12 cellular contexts compared by ENCODE assay signal in the genomic region with DNA sequence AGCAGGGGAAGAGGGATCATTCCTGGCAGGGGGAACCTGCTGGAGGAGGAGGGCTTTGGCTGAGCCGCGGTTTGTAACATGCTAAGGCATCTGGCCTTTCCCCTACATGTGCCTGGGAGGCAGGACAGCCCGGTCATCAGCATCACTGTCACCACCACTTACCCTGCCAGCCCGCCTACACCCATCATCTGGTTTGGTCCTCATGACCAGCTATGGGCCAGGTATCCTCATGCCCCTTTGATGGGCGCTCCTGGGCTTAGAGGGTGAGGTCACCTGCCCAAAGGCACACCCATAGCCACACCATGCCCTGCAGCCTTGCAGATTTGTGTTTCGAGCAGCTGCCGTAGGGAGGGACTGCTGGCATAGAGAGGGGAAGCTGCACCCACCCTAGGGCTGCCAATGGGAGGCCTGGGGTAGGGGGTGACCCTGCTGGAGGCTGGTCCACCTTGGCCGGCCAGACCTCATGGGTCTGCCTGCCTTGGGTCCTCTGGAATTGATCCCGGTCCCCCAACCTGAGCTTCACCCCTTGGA. TPM values are rescaled to one million over a fixed set of nuclear protein-coding genes. Genes with fewer than 3 reads are reported as not detected.
A peak's percentile ranks its signal among the peaks of the same experiment; 100 is the strongest.
DNase-seq lines count a peak whose midpoint lies in the region; ATAC-seq, FAIRE-seq and TF ChIP-seq lines count a peak whose summit lies in the region.
"Had no signal": no experiment of that assay in that cellular context is flagged by ENCODE, and none has a peak within 500 bp of the region (broad histone marks: within the 10 kb centered on the region; RNA-seq: fewer than 3 reads in every experiment).

No MANE protein-coding gene starts in this region.

- H3K4me1 Mint-ChIP-seq in T-helper 17 cell: peaks cover 5% of the 10 kb centered on the region
- H3K4me1 Mint-ChIP-seq: activated CD4-positive, alpha-beta T cell treated with anti-CD3 and anti-CD28 coated beads, Interleukin-2, amount 10 ng/mL, durations not matched to agents 24 days and 14 days; IgD-negative memory B cell had no signal

- peaks cover 2% of the 10 kb centered on the region for H3K36me3 Mint-ChIP-seq in T-helper 17 cell (ENCODE audit: low read depth)
- H3K36me3 Mint-ChIP-seq: IgD-negative memory B cell had no signal

- no peak for FAIRE-seq in K562 (lab: Jason Lieb, UNC)

- H3K27ac ChIP-seq in K562 (ENCODE audit: extremely low read depth, low read depth, low read length) (no peak overlapping the region), testis (peak overlapping the region; percentile 63 to 94)

- in situ Hi-C loops in K562 (cut with MboI): no loop called here

- peaks cover 3% of the 10 kb centered on the region for H3K9me1 ChIP-seq in K562 (ENCODE audit: control insufficient read depth, insufficient read depth, low read length)

- H3K27me3 Mint-ChIP-seq in T-helper 17 cell: peaks cover 29% of the 10 kb centered on the region

- CTCF ChIA-PET in K562 (lab: Yijun Ruan, JAX; ENCODE audit: low intra/inter-chr PET ratio): no interaction called here

- H3K4me1 ChIP-seq in K562 (replicated peaks in 1 of 2; ENCODE audit: control insufficient read depth in 2 of 2, insufficient read depth in 2 of 2, low read length in 2 of 2) (peaks cover 0 to 52% of the 10 kb centered on the region in 2 experiments; a peak in 3 of 5 replicates), testis (peaks cover 35% of the 10 kb centered on the region)

- H3K4me3 Mint-ChIP-seq in T-helper 17 cell: no peak overlapping the region
- H3K4me3 Mint-ChIP-seq: activated CD4-positive, alpha-beta T cell treated with anti-CD3 and anti-CD28 coated beads, Interleukin-2, amount 10 ng/mL, durations not matched to agents 24 days and 14 days; IgD-negative memory B cell had no signal

- TF ChIP-seq POLR2A in K562 (conservative IDR thresholded peaks at IDR 0.05): no peak
- TF ChIP-seq POLR2A in testis (IDR thresholded peaks at IDR 0.05): no peak

- no peak for DNase-seq in HFF-Myc (ENCODE audit: extremely low read depth, low read depth)
- DNase-seq in K562 (ENCODE audit: extremely low read depth in 1 of 4, low spot score in 3 of 4): no peak
- DNase-seq in islet precursor cell: peak; percentile 69
- DNase-seq in testis: no peak
- DNase-seq in T-helper 17 cell: no peak
- DNase-seq in activated naive CD4-positive, alpha-beta T cell treated with Interleukin-2 at 50 U/mL for 16 hours: no peak
- DNase-seq: cerebellar nuclear complex had no signal

- POLR2A ChIA-PET in K562 (lab: Yijun Ruan, JAX): interaction anchor here (0.7 to 1.2 kb wide), 2 partner anchors 18 to 22 kb away, joined by 3 read pairs; no protein-coding TSS in a partner anchor

- TF ChIP-seq CTCF in HFF-Myc (IDR thresholded peaks at IDR 0.05; ENCODE audit: low read depth, low read length, missing control alignments) (no peak), K562 (IDR thresholded peaks at IDR 0.05 in 2 of 3, conservative IDR thresholded peaks at IDR 0.05 in 1 of 3; ENCODE audit: insufficient read depth in 2 of 3, low read depth in 1 of 3, low read length in 3 of 3) (no peak), testis (IDR thresholded peaks at IDR 0.05) (no peak)

- H3K4me3 ChIP-seq in HFF-Myc (replicated peaks; ENCODE audit: low read depth, low read length) (peak overlapping the region; percentile 74), K562 (no peak overlapping the region), testis (peak overlapping the region; percentile 54 to 56)

- H3K36me3 ChIP-seq in K562 (ENCODE audit: control insufficient read depth, insufficient read depth, low read length) (no peaks in the 10 kb centered on the region), testis (ENCODE audit: low read depth, missing control alignments) (no peaks in the 10 kb centered on the region)

- intact Hi-C loops in K562 (cut with micrococcal nuclease): no loop called here
- intact Hi-C loops in testis (cut with DNase I; ENCODE audit: low total_unique reads): no loop called here

- H2AFZ ChIP-seq in K562 (ENCODE audit: low read depth, low read length): peak overlapping the region; percentile 83

- TF ChIP-seq EP300 in K562 (IDR thresholded peaks at IDR 0.05; ENCODE audit: low read length): no peak

- H3K9me3 ChIP-seq in K562 (replicated peaks; ENCODE audit: control insufficient read depth, insufficient read depth, low read depth, low read length) (no peaks in the 10 kb centered on the region), testis (no peaks in the 10 kb centered on the region), T-helper 17 cell (ENCODE audit: control insufficient read depth, low read length, poor library complexity, severe bottlenecking) (no peaks in the 10 kb centered on the region)

- no TSS peak for BruUV-seq in K562 (replicated peaks; lab: Mats Ljungman, UMichigan)

- H3K27ac Mint-ChIP-seq in T-helper 17 cell: no peak overlapping the region
- H3K27ac Mint-ChIP-seq: activated CD4-positive, alpha-beta T cell treated with anti-CD3 and anti-CD28 coated beads, Interleukin-2, amount 10 ng/mL, durations not matched to agents 24 days and 14 days; IgD-negative memory B cell had no signal

- ATAC-seq in K562: no peak
- ATAC-seq in T-helper 17 cell: no peak
- no peak for ATAC-seq in GM18870 (IDR thresholded peaks at IDR 0.05; ENCODE audit: unreplicated experiment)
- ATAC-seq in HG03342 (IDR thresholded peaks at IDR 0.05; ENCODE audit: unreplicated experiment): no peak

- no peak for TF ChIP-seq RAD21 in K562 (CRISPR knock-in tag; conservative IDR thresholded peaks at IDR 0.05 in 1 of 2, IDR thresholded peaks at IDR 0.05 in 1 of 2)

- WGBS in K562 (ENCODE audit: insufficient coverage, low coverage, missing lambda C conversion rate): 27% methylated on average over 9 of the region's 9 CpGs
- WGBS in testis, 2 donors: 29 to 54% methylated on average over 5 to 9 of the region's 9 CpGs

- peaks cover 28% of the 10 kb centered on the region for H4K20me1 ChIP-seq in K562 (replicated peaks; ENCODE audit: control insufficient read depth, insufficient read depth, low read length)

- no peak overlapping the region for H3K4me2 ChIP-seq in K562 (ENCODE audit: insufficient read depth, low read length)

- H3K27me3 ChIP-seq in K562 (ENCODE audit: control insufficient read depth in 2 of 2, insufficient read depth in 2 of 2, low read length in 2 of 2) (peaks cover 43 to 88% of the 10 kb centered on the region in 2 experiments), testis (no peaks in the 10 kb centered on the region)

- H3K79me2 ChIP-seq in K562 (ENCODE audit: control insufficient read depth, insufficient read depth, low read length): no peaks in the 10 kb centered on the region

- H3K9ac ChIP-seq in K562 (ENCODE audit: insufficient read depth in 1 of 2, low read depth in 2 of 2, low read length in 2 of 2): peak overlapping the region in 1 of 2 experiments; percentile 79; a peak in 1 of 4 replicates

RNA-seq across cellular contexts. Expression of a gene that starts 2.6 kb away (rescaled TPM):
- total RNA-seq in K562 (2011; cell fraction: chromatin; rRNA removed; ENCODE audit: low replicate concordance): not detected in 2 replicates
- not detected in 2 replicates for total RNA-seq in K562 (2011; cell fraction: nucleolus; rRNA removed)
- not detected in 2 replicates for total RNA-seq in K562 (2011; cell fraction: nucleoplasm; rRNA removed)
- not detected in 2 replicates for total RNA-seq in K562 (2014; rRNA removed)
- total RNA-seq in K562 (2014; rRNA removed; fragmentation: Illumina TruSeq; extraction: Trizol): not detected in 2 replicates
- not detected in 2 replicates for total RNA-seq in K562 (2015; rRNA removed; fragmentation: Illumina TruSeq; extraction: Trizol)
- 0.07 TPM in 1 of 2 replicates, not detected in the other for total RNA-seq in K562 (2021)
- polyA plus RNA-seq in K562 (2011; rRNA removed): not detected in 2 replicates
- not detected in 2 replicates for polyA plus RNA-seq in K562 (2011; cell fraction: cytosol; rRNA removed)
- polyA plus RNA-seq in K562 (2011; cell fraction: nucleus; rRNA removed): not detected in 2 replicates
- not detected in 2 replicates for polyA plus RNA-seq in K562 (2012)
- not detected in 2 replicates for polyA plus RNA-seq in K562 (2014; fragmentation: Illumina TruSeq; extraction: Trizol)
- not detected for polyA plus RNA-seq in K562 (2014; fragmentation: Nextera tagmentation; extraction: Ambion mirVana)
- polyA plus RNA-seq in K562 (2014; rRNA removed): not detected in 2 replicates
- polyA minus RNA-seq in K562 (2011; rRNA and poly(A)+ RNA removed): not detected in 2 replicates
- polyA minus RNA-seq in K562 (2011; cell fraction: cytosol; rRNA and poly(A)+ RNA removed): not detected in 2 replicates
- polyA minus RNA-seq in K562 (2011; cell fraction: nucleus; rRNA and poly(A)+ RNA removed): not detected in 2 replicates
- total RNA-seq in testis: 10 to 100 TPM in 1 of 2 donors, 1 to 10 TPM in 1; 10.0 to 12.2 TPM
- polyA plus RNA-seq in testis (ENCODE audit: insufficient read depth, low read depth, low replicate concordance): 21.1 TPM
- not detected for total RNA-seq in T-helper 17 cell
- total RNA-seq: activated CD4-positive, alpha-beta T cell treated with anti-CD3 and anti-CD28 coated beads, Interleukin-2, amount 10 ng/mL, durations not matched to agents 24 days and 14 days had no signal
- polyA plus RNA-seq: IgD-negative memory B cell had no signal

RNA-seq across cellular contexts. Expression of a gene that starts 29.6 kb away (rescaled TPM):
- not detected in 2 replicates for total RNA-seq in K562 (2011; cell fraction: chromatin; rRNA removed; ENCODE audit: low replicate concordance)
- total RNA-seq in K562 (2011; cell fraction: nucleolus; rRNA removed): not detected in 2 replicates
- total RNA-seq in K562 (2011; cell fraction: nucleoplasm; rRNA removed): not detected in 2 replicates
- not detected in 2 replicates for total RNA-seq in K562 (2014; rRNA removed)
- total RNA-seq in K562 (2014; rRNA removed; fragmentation: Illumina TruSeq; extraction: Trizol): not detected in 2 replicates
- total RNA-seq in K562 (2015; rRNA removed; fragmentation: Illumina TruSeq; extraction: Trizol): not detected in 2 replicates
- not detected in 2 replicates for total RNA-seq in K562 (2021)
- polyA plus RNA-seq in K562 (2011; rRNA removed): not detected in 2 replicates
- not detected in 2 replicates for polyA plus RNA-seq in K562 (2011; cell fraction: cytosol; rRNA removed)
- polyA plus RNA-seq in K562 (2011; cell fraction: nucleus; rRNA removed): not detected in 2 replicates
- polyA plus RNA-seq in K562 (2012): not detected in 2 replicates
- not detected in 2 replicates for polyA plus RNA-seq in K562 (2014; fragmentation: Illumina TruSeq; extraction: Trizol)
- not detected for polyA plus RNA-seq in K562 (2014; fragmentation: Nextera tagmentation; extraction: Ambion mirVana)
- not detected in 2 replicates for polyA plus RNA-seq in K562 (2014; rRNA removed)
- polyA minus RNA-seq in K562 (2011; rRNA and poly(A)+ RNA removed): not detected in 2 replicates
- not detected in 2 replicates for polyA minus RNA-seq in K562 (2011; cell fraction: cytosol; rRNA and poly(A)+ RNA removed)
- polyA minus RNA-seq in K562 (2011; cell fraction: nucleus; rRNA and poly(A)+ RNA removed): not detected in 2 replicates
- not detected for total RNA-seq in testis
- not detected for polyA plus RNA-seq in testis (ENCODE audit: insufficient read depth, low read depth, low replicate concordance)
- total RNA-seq in T-helper 17 cell: not detected
- total RNA-seq: activated CD4-positive, alpha-beta T cell treated with anti-CD3 and anti-CD28 coated beads, Interleukin-2, amount 10 ng/mL, durations not matched to agents 24 days and 14 days; mononuclear cell had no signal
- polyA plus RNA-seq: IgD-negative memory B cell had no signal

RNA-seq across cellular contexts. Expression of a gene that starts 38.3 kb away (rescaled TPM):
- 40.8 and 84.4 TPM in 2 replicates for total RNA-seq in K562 (2011; cell fraction: chromatin; rRNA removed; ENCODE audit: low replicate concordance)
- 45.5 and 52.4 TPM in 2 replicates for total RNA-seq in K562 (2011; cell fraction: nucleolus; rRNA removed)
- total RNA-seq in K562 (2011; cell fraction: nucleoplasm; rRNA removed): 44.5 and 47.8 TPM in 2 replicates
- total RNA-seq in K562 (2014; rRNA removed) (4.6 and 4.9 TPM in 2 replicates), K562 (2014; rRNA removed; fragmentation: Illumina TruSeq; extraction: Trizol) (2.3 and 2.8 TPM in 2 replicates), K562 (2015; rRNA removed; fragmentation: Illumina TruSeq; extraction: Trizol) (3.1 and 3.2 TPM in 2 replicates), K562 (2021) (9.2 and 10.2 TPM in 2 replicates), testis (10 to 100 TPM; 28.4 to 32.5 TPM), T-helper 17 cell (10 to 100 TPM in 1 of 2 donors, 1 to 10 TPM in 1; 9.1 to 16.4 TPM)
- polyA plus RNA-seq in K562 (2011; rRNA removed) (5.5 and 5.9 TPM in 2 replicates), K562 (2014; fragmentation: Illumina TruSeq; extraction: Trizol) (5.0 and 5.7 TPM in 2 replicates), K562 (2014; fragmentation: Nextera tagmentation; extraction: Ambion mirVana) (under 1 TPM; 0.66 to 0.82 TPM), K562 (2014; rRNA removed) (7.0 and 9.3 TPM in 2 replicates), testis (ENCODE audit: insufficient read depth, low read depth, low replicate concordance) (12.9 TPM)
- polyA plus RNA-seq in K562 (2011; cell fraction: cytosol; rRNA removed): 5.8 TPM in 2 replicates
- polyA plus RNA-seq in K562 (2011; cell fraction: nucleus; rRNA removed): 49.5 and 65.9 TPM in 2 replicates
- polyA plus RNA-seq in K562 (2012): 6.3 and 8.7 TPM in 2 replicates
- polyA minus RNA-seq in K562 (2011; rRNA and poly(A)+ RNA removed): 4.1 and 5.0 TPM in 2 replicates
- polyA minus RNA-seq in K562 (2011; cell fraction: cytosol; rRNA and poly(A)+ RNA removed): 6.3 and 6.4 TPM in 2 replicates
- 15.0 and 17.4 TPM in 2 replicates for polyA minus RNA-seq in K562 (2011; cell fraction: nucleus; rRNA and poly(A)+ RNA removed)

Comparison
In these comparisons a context has a peak if more than half of its experiments do, and no peak if none do; other contexts are left out.
1. RNA of a gene that starts 2.6 kb away (total RNA-seq): 10.0 to 12.2 TPM in testis; 0.07 TPM in K562 and not detected in T-helper 17 cell; every median in the first group is over 10 times any median in the second.